ENCODE assay signal across 22 cellular contexts in the genomic region with DNA sequence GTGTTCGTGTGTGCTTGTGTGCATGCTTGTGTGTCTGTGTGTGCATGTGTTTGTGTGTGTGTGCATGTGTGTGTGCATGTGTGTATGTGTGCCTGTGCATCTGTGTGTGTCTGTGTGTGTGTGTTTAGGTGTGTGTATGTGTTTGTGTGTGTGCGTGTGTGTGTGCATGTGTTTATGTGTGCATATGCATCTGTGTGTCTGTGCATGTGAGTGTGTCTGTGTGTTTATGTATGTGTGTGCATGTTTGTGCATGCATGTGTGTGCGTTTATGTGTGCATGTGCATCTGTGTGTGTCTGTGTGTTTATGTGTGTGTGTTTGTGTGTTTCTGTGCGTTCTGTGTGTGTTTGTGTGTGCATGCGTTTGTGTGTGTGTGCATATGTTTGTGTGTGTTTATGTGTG.
DNase-seq lines count a peak whose midpoint lies in the region; ATAC-seq, FAIRE-seq and TF ChIP-seq lines count a peak whose summit lies in the region.
"Had no signal": no experiment of that assay in that cellular context is flagged by ENCODE, and none has a peak within 500 bp of the region (broad histone marks: within the 10 kb centered on the region; RNA-seq: fewer than 3 reads in every experiment).

No MANE protein-coding gene starts in this region.

- no peak for DNase-seq in HepG2 (ENCODE audit: low spot score)
- DNase-seq in right lobe of liver, result no peak
- DNase-seq in bronchial epithelial cell (ENCODE audit: low read depth), result no peak
- no peak for DNase-seq in mesendoderm
- DNase-seq in urothelium cell line (ENCODE audit: low spot score), result no peak
- DNase-seq in Peyer's patch, result no peak
- DNase-seq in left lobe of liver (ENCODE audit: low spot score), result no peak
- DNase-seq: CD8-positive, alpha-beta T cell; COR-L47; DMS 273 treated with DMSO at 0.1 percent for 48 hours; DMS53; DND-41; EL; H7 had no signal

- no peak overlapping the region for H4K8ac ChIP-seq in mesendoderm (ENCODE audit: low read depth, low read length)

- no peak overlapping the region for H3K56ac ChIP-seq in mesendoderm (ENCODE audit: low read length)

- TF ChIP-seq CTCF in HepG2 (CRISPR knock-in tag; IDR thresholded peaks at IDR 0.05) (no peak), right lobe of liver (IDR thresholded peaks at IDR 0.05) (no peak), bronchial epithelial cell (IDR thresholded peaks at IDR 0.05; ENCODE audit: insufficient read depth, low read length, severe bottlenecking) (no peak), Peyer's patch (IDR thresholded peaks at IDR 0.05) (no peak)

- CTCF ChIA-PET in HepG2 (lab: Yijun Ruan, JAX; ENCODE audit: low intra/inter-chr PET ratio, low total read pairs), result no interaction called here

- H3K18ac ChIP-seq in mesendoderm (ENCODE audit: low read length), result no peak overlapping the region

- in situ Hi-C loops in HepG2 (cut with HindIII; ENCODE audit: extremely low pct_ligation_motif_present, low pct_unique_long_range_greater_than_20kb), result no loop called here

- no peak overlapping the region for H4K5ac ChIP-seq in mesendoderm (ENCODE audit: low read length)

- peak overlapping the region; percentile 89 for H3K23ac ChIP-seq in mesendoderm (ENCODE audit: low read length)

- H2BK120ac ChIP-seq in mesendoderm (ENCODE audit: low read depth, low read length), result no peak overlapping the region

- H3K79me2 ChIP-seq in HepG2 (ENCODE audit: insufficient read depth, low read length) (no peaks in the 10 kb centered on the region), mesendoderm (ENCODE audit: control insufficient read depth, insufficient read depth, low read length) (no peaks in the 10 kb centered on the region)

- H3K4me2 ChIP-seq in HepG2 (ENCODE audit: low read depth, low read length) (no peak overlapping the region), mesendoderm (ENCODE audit: low read length) (no peak overlapping the region)
- H3K4me2 ChIP-seq: BLaER1, GM23338, KMS-11 had no signal

- POLR2A ChIA-PET in HepG2 (lab: Yijun Ruan, JAX), result no interaction called here

- H2AFZ ChIP-seq in HepG2 (ENCODE audit: low read length), result no peak overlapping the region
- H2AFZ ChIP-seq: GM23338 had no signal

- TF ChIP-seq POLR2A in HepG2 (IDR thresholded peaks at IDR 0.05; ENCODE audit: insufficient read depth in 1 of 2, low read depth in 2 of 2, low read length in 2 of 2), result no peak
- no peak for TF ChIP-seq POLR2A in right lobe of liver (IDR thresholded peaks at IDR 0.05)
- no peak for TF ChIP-seq POLR2A in Peyer's patch (IDR thresholded peaks at IDR 0.05)

- H3K4me3 ChIP-seq in HepG2 (replicated peaks in 1 of 3; ENCODE audit: insufficient read depth in 1 of 3, low read depth in 2 of 3, low read length in 3 of 3) (no peak overlapping the region), right lobe of liver (no peak overlapping the region), bronchial epithelial cell (ENCODE audit: low read depth, low read length) (no peak overlapping the region), mesendoderm (ENCODE audit: low read length) (no peak overlapping the region), Peyer's patch (no peak overlapping the region)
- H3K4me3 ChIP-seq: BLaER1, GM12878, GM23338 had no signal

- no peaks in the 10 kb centered on the region for H3K36me3 ChIP-seq in HepG2 (replicated peaks in 1 of 2; ENCODE audit: control insufficient read depth in 1 of 2, insufficient read depth in 2 of 2, low read length in 2 of 2)
- H3K36me3 ChIP-seq in right lobe of liver, result no peaks in the 10 kb centered on the region
- no peaks in the 10 kb centered on the region for H3K36me3 ChIP-seq in bronchial epithelial cell (ENCODE audit: control insufficient read depth, insufficient read depth, low read length)
- H3K36me3 ChIP-seq in mesendoderm (ENCODE audit: control insufficient read depth, insufficient read depth, low read length), result no peaks in the 10 kb centered on the region
- no peaks in the 10 kb centered on the region for H3K36me3 ChIP-seq in Peyer's patch
- H3K36me3 ChIP-seq: BLaER1 had no signal

- no peak overlapping the region for H2BK5ac ChIP-seq in mesendoderm (ENCODE audit: low read length)

- H3K4ac ChIP-seq in mesendoderm (ENCODE audit: low read depth, low read length), result no peak overlapping the region

- H4K20me1 ChIP-seq in HepG2 (ENCODE audit: insufficient read depth, low read length), result no peaks in the 10 kb centered on the region

- no peak overlapping the region for H2AK5ac ChIP-seq in mesendoderm (ENCODE audit: low read length)

- H3K4me1 ChIP-seq in HepG2 (ENCODE audit: insufficient read depth, low read length) (no peaks in the 10 kb centered on the region), right lobe of liver (no peaks in the 10 kb centered on the region), mesendoderm (ENCODE audit: control insufficient read depth, low read depth, low read length) (no peaks in the 10 kb centered on the region), Peyer's patch (no peaks in the 10 kb centered on the region)

- H3K27me3 ChIP-seq in HepG2 (ENCODE audit: control insufficient read depth in 1 of 2, insufficient read depth in 2 of 2, low read length in 2 of 2), result peaks cover 13 to 51% of the 10 kb centered on the region in 2 experiments; a peak in 4 of 5 replicates
- H3K27me3 ChIP-seq in right lobe of liver, result no peaks in the 10 kb centered on the region
- no peaks in the 10 kb centered on the region for H3K27me3 ChIP-seq in bronchial epithelial cell (ENCODE audit: control insufficient read depth, insufficient read depth, low read length)
- H3K27me3 ChIP-seq in mesendoderm (ENCODE audit: insufficient read depth, low read length, poor library complexity), result no peaks in the 10 kb centered on the region
- no peaks in the 10 kb centered on the region for H3K27me3 ChIP-seq in Peyer's patch
- H3K27me3 ChIP-seq: BLaER1 had no signal

- ATAC-seq in HepG2, result no peak
- ATAC-seq in right lobe of liver, result no peak
- no peak for ATAC-seq in left lobe of liver
- ATAC-seq in GM18498 (IDR thresholded peaks at IDR 0.05; ENCODE audit: unreplicated experiment), result no peak
- ATAC-seq: CD8-positive, alpha-beta T cell; GM12878; GM23338; HCT116 had no signal

- H3K9ac ChIP-seq in HepG2 (ENCODE audit: insufficient read depth, low read depth, low read length) (no peak overlapping the region), mesendoderm (ENCODE audit: low read length) (no peak overlapping the region)
- H3K9ac ChIP-seq: BLaER1, KMS-11 had no signal

- no peaks in the 10 kb centered on the region for H3K79me1 ChIP-seq in mesendoderm (ENCODE audit: low read length)

- 11% methylated on average over 5 of the region's 5 CpGs for WGBS in HepG2 (ENCODE audit: low lambda C conversion rate)
- 77% methylated on average over 5 of the region's 5 CpGs for WGBS in right lobe of liver (ENCODE audit: insufficient coverage, low coverage, low lambda C conversion rate, missing lambda C conversion rate)
- WGBS in mesendoderm (ENCODE audit: extremely low coverage, insufficient coverage, low lambda C conversion rate), result no CpG with 5 or more reads among the region's 5 CpGs

- TF ChIP-seq EP300 in HepG2 (IDR thresholded peaks at IDR 0.05; ENCODE audit: low read depth in 2 of 2, low read length in 2 of 2), result no peak
- no peak for TF ChIP-seq EP300 in HepG2 (CRISPR knock-in tag; IDR thresholded peaks at IDR 0.05; ENCODE audit: borderline replicate concordance)

- no peak for TF ChIP-seq RAD21 in HepG2 (CRISPR knock-in tag; IDR thresholded peaks at IDR 0.05)

- no peak overlapping the region for H3K27ac ChIP-seq in HepG2 (ENCODE audit: extremely low read length, insufficient read depth, low read length)
- no peak overlapping the region for H3K27ac ChIP-seq in right lobe of liver
- H3K27ac ChIP-seq in mesendoderm (ENCODE audit: low read depth, low read length), result no peak overlapping the region
- no peak overlapping the region for H3K27ac ChIP-seq in Peyer's patch
- H3K27ac ChIP-seq: 22Rv1, BLaER1, KMS-11 had no signal

- intact Hi-C loops in HepG2 (cut with micrococcal nuclease; ENCODE audit: unreplicated experiment) (no loop called here), right lobe of liver (cut with DNase I) (no loop called here)

- no peaks in the 10 kb centered on the region for H3K9me3 ChIP-seq in HepG2 (ENCODE audit: low read length)
- no peaks in the 10 kb centered on the region for H3K9me3 ChIP-seq in right lobe of liver
- H3K9me3 ChIP-seq in Peyer's patch, result no peaks in the 10 kb centered on the region
- H3K9me3 ChIP-seq: BLaER1 had no signal

- BruUV-seq in HepG2 (replicated peaks; lab: Mats Ljungman, UMichigan), result no TSS peak

- FAIRE-seq in HepG2 (lab: Jason Lieb, UNC) (peak; percentile 57), bronchial epithelial cell (lab: Jason Lieb, UNC) (peak; percentile 98), urothelium cell line (lab: Jason Lieb, UNC) (peak; percentile 98)
- FAIRE-seq: GM18507 had no signal

- H2BK15ac ChIP-seq in mesendoderm (replicated peaks; ENCODE audit: low read depth), result no peak overlapping the region

TF ChIP-seq in HepG2, 621 proteins besides CTCF, POLR2A, EP300 and RAD21 (continues in another document):
- no peak for TF ChIP-seq ZNF724P (CRISPR knock-in tag; IDR thresholded peaks at IDR 0.05; ENCODE audit: borderline replicate concordance)
- no peak for TF ChIP-seq SOX5 (CRISPR knock-in tag; IDR thresholded peaks at IDR 0.05; ENCODE audit: borderline replicate concordance)
- TF ChIP-seq ZNF709 (CRISPR knock-in tag; IDR thresholded peaks at IDR 0.05), result no peak
- peak; percentile 89; the same call in 1 of the 2 replicates for TF ChIP-seq PLRG1 (conservative IDR thresholded peaks at IDR 0.05)
- TF ChIP-seq PRPF4 (IDR thresholded peaks at IDR 0.05; ENCODE audit: low read depth, low read length, poor library complexity, severe bottlenecking), result no peak
- TF ChIP-seq ZNF883 (CRISPR knock-in tag; IDR thresholded peaks at IDR 0.05; ENCODE audit: not compliant biosample characterization), result no peak
- no peak for TF ChIP-seq REXO4 (CRISPR knock-in tag; IDR thresholded peaks at IDR 0.05; ENCODE audit: borderline replicate concordance)
- no peak for TF ChIP-seq BRCA1 (CRISPR knock-in tag; IDR thresholded peaks at IDR 0.05)
- peak; percentile 16 for TF ChIP-seq FOXP1 (IDR thresholded peaks at IDR 0.05)
- TF ChIP-seq FOXP1 (CRISPR knock-in tag; IDR thresholded peaks at IDR 0.05), result no peak
- TF ChIP-seq EZH2 (conservative IDR thresholded peaks at IDR 0.05; ENCODE audit: low read depth, low read length), result 0 out of 2 replicates have a peak, but pooled peaks have one; percentile 1
- TF ChIP-seq ZKSCAN5 (CRISPR knock-in tag; IDR thresholded peaks at IDR 0.05), result no peak
- peak; percentile 88; the same call in 1 of the 2 replicates for TF ChIP-seq ARNT (IDR thresholded peaks at IDR 0.05)
- no peak for TF ChIP-seq NKX3-1 (CRISPR knock-in tag; IDR thresholded peaks at IDR 0.05)
- TF ChIP-seq NCOR1 (IDR thresholded peaks at IDR 0.05; ENCODE audit: borderline replicate concordance, low read length), result no peak
- no peak for TF ChIP-seq AKAP8 (CRISPR knock-in tag; IDR thresholded peaks at IDR 0.05)
- TF ChIP-seq ZZZ3 (CRISPR knock-in tag; IDR thresholded peaks at IDR 0.05; ENCODE audit: borderline replicate concordance), result no peak
- TF ChIP-seq TCF12 (IDR thresholded peaks at IDR 0.05), result no peak
- TF ChIP-seq TCF12 (CRISPR knock-in tag; IDR thresholded peaks at IDR 0.05), result no peak
